18 cellular contexts compared by ENCODE assay signal in genomic region chr5:10411336-10411735, GRCh38. TPM values are rescaled to one million over a fixed set of nuclear protein-coding genes. Genes with fewer than 3 reads are reported as not detected.
DNase-seq lines count a peak whose midpoint lies in the region; ATAC-seq and TF ChIP-seq lines count a peak whose summit lies in the region.
"Had no signal": no experiment of that assay in that cellular context is flagged by ENCODE, and none has a peak within 500 bp of the region (broad histone marks: within the 10 kb centered on the region; RNA-seq: fewer than 3 reads in every experiment).

No MANE protein-coding gene starts in this region.

- no peaks in the 10 kb centered on the region for H3K9me3 Mint-ChIP-seq in activated naive CD8-positive, alpha-beta T cell treated with anti-CD3 and anti-CD28 coated beads for 36 hours
- no peaks in the 10 kb centered on the region for H3K9me3 Mint-ChIP-seq in endothelial cell (ENCODE audit: unreplicated experiment)
- H3K9me3 Mint-ChIP-seq: CD14-positive monocyte; CD4-positive, CD25-positive, alpha-beta regulatory T cell; CD8-positive, alpha-beta memory T cell had no signal

- H3K4me3 Mint-ChIP-seq in T-helper 17 cell (no peak overlapping the region), endothelial cell (ENCODE audit: unreplicated experiment) (peak overlapping the region; percentile 42)
- H3K4me3 Mint-ChIP-seq in activated naive CD8-positive, alpha-beta T cell treated with anti-CD3 and anti-CD28 coated beads for 36 hours: no peak overlapping the region
- H3K4me3 Mint-ChIP-seq: CD14-positive monocyte; CD4-positive, alpha-beta memory T cell; CD4-positive, CD25-positive, alpha-beta regulatory T cell; CD8-positive, alpha-beta memory T cell had no signal

- H3K4me1 Mint-ChIP-seq in T-helper 17 cell (peaks cover 13% of the 10 kb centered on the region), endothelial cell (ENCODE audit: unreplicated experiment) (peaks cover 8% of the 10 kb centered on the region)
- H3K4me1 Mint-ChIP-seq in activated naive CD8-positive, alpha-beta T cell treated with anti-CD3 and anti-CD28 coated beads for 36 hours: peaks cover 10% of the 10 kb centered on the region

- intact Hi-C loops in Right ventricle myocardium inferior (cut with DNase I): no loop called here

- no peak for TF ChIP-seq CTCF in endothelial cell (IDR thresholded peaks at IDR 0.05; ENCODE audit: unreplicated experiment)

- DNase-seq in T-helper 17 cell: no peak
- no peak for DNase-seq in activated naive CD8-positive, alpha-beta T cell treated with anti-CD3 and anti-CD28 coated beads for 36 hours
- no peak for DNase-seq in endothelial cell (ENCODE audit: low spot score)
- no peak for DNase-seq in NCI-H1436 treated with DMSO at 0.1 percent for 48 hours (lab: John Stamatoyannopoulos, UW)
- DNase-seq in Right ventricle myocardium inferior (ENCODE audit: missing footprints): no peak
- DNase-seq: 8988T; ACHN; BE2C; C1 segment of cervical spinal cord; Caco-2; Calu3; CD4-positive, alpha-beta memory T cell; CD4-positive, CD25-positive, alpha-beta regulatory T cell; CD8-positive, alpha-beta memory T cell; DMS79 treated with DMSO at 0.1 percent for 48 hours; GF-D8 had no signal

- ATAC-seq in T-helper 17 cell (no peak), Right ventricle myocardium inferior (no peak)

- H3K27ac Mint-ChIP-seq in T-helper 17 cell (peak overlapping the region; percentile 11), endothelial cell (ENCODE audit: unreplicated experiment) (no peak overlapping the region)
- peak overlapping the region; percentile 38 for H3K27ac Mint-ChIP-seq in activated naive CD8-positive, alpha-beta T cell treated with anti-CD3 and anti-CD28 coated beads for 36 hours
- H3K27ac Mint-ChIP-seq: CD14-positive monocyte had no signal

- H3K36me3 Mint-ChIP-seq in T-helper 17 cell (ENCODE audit: low read depth): peaks cover 15% of the 10 kb centered on the region
- peaks cover 37% of the 10 kb centered on the region for H3K36me3 Mint-ChIP-seq in activated naive CD8-positive, alpha-beta T cell treated with anti-CD3 and anti-CD28 coated beads for 36 hours
- H3K36me3 Mint-ChIP-seq in endothelial cell (ENCODE audit: low read depth, unreplicated experiment): peaks cover 50% of the 10 kb centered on the region

- H3K27me3 Mint-ChIP-seq in T-helper 17 cell (no peaks in the 10 kb centered on the region), endothelial cell (ENCODE audit: unreplicated experiment) (peaks cover 4% of the 10 kb centered on the region)
- no peaks in the 10 kb centered on the region for H3K27me3 Mint-ChIP-seq in activated naive CD8-positive, alpha-beta T cell treated with anti-CD3 and anti-CD28 coated beads for 36 hours
- H3K27me3 Mint-ChIP-seq: CD4-positive, alpha-beta memory T cell; CD4-positive, CD25-positive, alpha-beta regulatory T cell; CD8-positive, alpha-beta memory T cell had no signal

- H3K9me3 ChIP-seq in T-helper 17 cell (ENCODE audit: control insufficient read depth, low read length, poor library complexity, severe bottlenecking): no peaks in the 10 kb centered on the region
- H3K9me3 ChIP-seq: BE2C, BLaER1, Caco-2 had no signal

RNA-seq across cellular contexts. Expression of gene ROPN1L, which starts 30.3 kb away (rescaled TPM):
- total RNA-seq in T-helper 17 cell: 1 to 10 TPM; 4.7 to 5.3 TPM
- not detected for total RNA-seq in activated naive CD8-positive, alpha-beta T cell treated with anti-CD3 and anti-CD28 coated beads for 36 hours
- total RNA-seq in endothelial cell (ENCODE audit: unreplicated experiment): 4.0 TPM
- not detected for total RNA-seq in Right ventricle myocardium inferior

RNA-seq across cellular contexts. Expression of gene MARCHF6, which starts 57.8 kb away (rescaled TPM):
- total RNA-seq in T-helper 17 cell (100 to 1,000 TPM; 156 to 198 TPM), endothelial cell (ENCODE audit: unreplicated experiment) (162 TPM), Right ventricle myocardium inferior (161 TPM)
- 10 to 100 TPM; 82.7 to 86.1 TPM for total RNA-seq in activated naive CD8-positive, alpha-beta T cell treated with anti-CD3 and anti-CD28 coated beads for 36 hours
